In the genomic region with DNA sequence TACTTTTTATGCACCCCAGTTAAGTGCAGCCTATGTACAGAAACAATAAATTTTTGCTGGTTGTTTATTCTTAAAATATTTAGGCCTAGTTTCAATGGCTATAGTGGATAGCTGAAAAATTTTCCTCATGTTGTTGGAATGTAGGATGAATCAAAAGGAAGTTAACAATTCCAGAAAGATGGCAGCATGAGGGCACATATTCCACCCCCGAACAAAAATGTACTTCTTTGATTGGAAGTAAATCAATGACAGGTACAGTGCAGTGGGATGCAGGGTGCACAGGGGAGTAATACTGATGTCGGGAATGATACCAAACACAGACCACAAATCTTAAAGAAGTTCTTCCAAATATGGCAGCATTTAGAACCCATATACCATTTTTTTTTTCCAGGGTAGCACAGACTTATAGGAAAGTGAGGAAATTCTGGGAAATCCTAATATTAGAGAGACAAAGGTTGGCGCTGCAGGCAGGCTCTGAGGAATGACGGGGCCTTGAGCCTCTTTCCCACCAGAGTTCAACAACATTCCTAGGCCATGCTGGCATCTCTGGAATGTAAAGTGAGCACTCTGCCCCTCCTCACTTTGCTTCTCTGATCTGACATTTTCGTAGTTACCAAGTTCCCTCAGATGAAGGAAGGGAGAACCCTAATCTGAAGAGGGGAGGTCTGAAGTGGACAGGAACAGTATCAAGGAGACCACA, we compare ENCODE assay signal across 10 cellular contexts. TPM values are rescaled to one million over a fixed set of nuclear protein-coding genes. Genes with fewer than 3 reads are reported as not detected.
DNase-seq lines count a peak whose midpoint lies in the region; ATAC-seq and TF ChIP-seq lines count a peak whose summit lies in the region.
"Had no signal": no experiment of that assay in that cellular context is flagged by ENCODE, and none has a peak within 500 bp of the region (broad histone marks: within the 10 kb centered on the region; RNA-seq: fewer than 3 reads in every experiment).

No MANE protein-coding gene starts in this region.

- H3K36me3 ChIP-seq in HCT116 (ENCODE audit: control insufficient read depth in 1 of 2, insufficient read depth in 2 of 2, low read length in 2 of 2) (no peaks in the 10 kb centered on the region), iPS DF 6.9 (ENCODE audit: control insufficient read depth, insufficient read depth, low read length) (no peaks in the 10 kb centered on the region), skeletal muscle satellite cell (ENCODE audit: insufficient read depth, low read length) (no peaks in the 10 kb centered on the region)

- RAD21 ChIA-PET in HCT116 (lab: Charles Lee; ENCODE audit: low non-redundant PET in 1 of 2, low total read pairs in 2 of 2, uncharacterized antibody in 2 of 2, unreplicated experiment in 2 of 2): no interaction called here

- H3K36me3 Mint-ChIP-seq in activated naive CD8-positive, alpha-beta T cell treated with anti-CD3 and anti-CD28 coated beads, Interleukin-2, amount 50 U/mL, for 24 hours (ENCODE audit: low read depth): no peaks in the 10 kb centered on the region
- H3K36me3 Mint-ChIP-seq: naive thymus-derived CD4-positive, alpha-beta T cell had no signal

- no peak overlapping the region for H3K27ac Mint-ChIP-seq in activated naive CD8-positive, alpha-beta T cell treated with anti-CD3 and anti-CD28 coated beads, Interleukin-2, amount 50 U/mL, for 24 hours
- H3K27ac Mint-ChIP-seq: naive thymus-derived CD4-positive, alpha-beta T cell had no signal

- ATAC-seq in HCT116 (peak; percentile 76), HG02885 (IDR thresholded peaks at IDR 0.05; ENCODE audit: poor library complexity, unreplicated experiment) (no peak), HG02623 (IDR thresholded peaks at IDR 0.05; ENCODE audit: unreplicated experiment) (no peak), left cardiac atrium (no peak)
- no peak for ATAC-seq in activated naive CD8-positive, alpha-beta T cell treated with anti-CD3 and anti-CD28 coated beads, Interleukin-2, amount 50 U/mL, for 24 hours
- ATAC-seq: naive thymus-derived CD4-positive, alpha-beta T cell had no signal

- H3K27me3 ChIP-seq in HCT116 (ENCODE audit: insufficient read depth, low read length) (no peaks in the 10 kb centered on the region), iPS DF 6.9 (ENCODE audit: control insufficient read depth, insufficient read depth, low read length) (no peaks in the 10 kb centered on the region), skeletal muscle satellite cell (ENCODE audit: control insufficient read depth, insufficient read depth, low read length) (no peaks in the 10 kb centered on the region)

- no peaks in the 10 kb centered on the region for H3K9me3 Mint-ChIP-seq in activated naive CD8-positive, alpha-beta T cell treated with anti-CD3 and anti-CD28 coated beads, Interleukin-2, amount 50 U/mL, for 24 hours

- no peaks in the 10 kb centered on the region for H3K79me2 ChIP-seq in HCT116 (ENCODE audit: insufficient read depth, low read length)

- H3K9me2 ChIP-seq in HCT116 (ENCODE audit: insufficient read depth): no peaks in the 10 kb centered on the region

- no peak overlapping the region for H3K4me3 ChIP-seq in HCT116 (replicated peaks in 1 of 2; ENCODE audit: low read depth in 1 of 2, low read length in 2 of 2)
- H3K4me3 ChIP-seq in WI38 (ENCODE audit: low read depth, low read length): peak overlapping the region; percentile 11; the same call in 1 of the 2 replicates
- H3K4me3 ChIP-seq in iPS DF 6.9 (ENCODE audit: low read length): no peak overlapping the region
- peak overlapping the region; percentile 10 for H3K4me3 ChIP-seq in skeletal muscle satellite cell (ENCODE audit: low read length)

- TF ChIP-seq POLR2A in HCT116 (IDR thresholded peaks at IDR 0.05; ENCODE audit: borderline replicate concordance, extremely low read depth, insufficient read depth, insufficient read length): no peak

- H4K20me1 ChIP-seq in HCT116 (ENCODE audit: insufficient read depth): no peaks in the 10 kb centered on the region

- TF ChIP-seq RAD21 in HCT116 (IDR thresholded peaks at IDR 0.05; ENCODE audit: low read depth): no peak

- peak overlapping the region; percentile 55 for H3K4me2 ChIP-seq in HCT116 (ENCODE audit: low read length)
- H3K4me2 ChIP-seq in skeletal muscle satellite cell (ENCODE audit: low read length): peak overlapping the region; percentile 33

- POLR2A ChIA-PET in HCT116 (lab: Charles Lee): no interaction called here

- H3K4me1 Mint-ChIP-seq in activated naive CD8-positive, alpha-beta T cell treated with anti-CD3 and anti-CD28 coated beads, Interleukin-2, amount 50 U/mL, for 24 hours: no peaks in the 10 kb centered on the region
- H3K4me1 Mint-ChIP-seq: naive thymus-derived CD4-positive, alpha-beta T cell had no signal

- H3K4me3 Mint-ChIP-seq in activated naive CD8-positive, alpha-beta T cell treated with anti-CD3 and anti-CD28 coated beads, Interleukin-2, amount 50 U/mL, for 24 hours: no peak overlapping the region
- H3K4me3 Mint-ChIP-seq: naive thymus-derived CD4-positive, alpha-beta T cell had no signal

- H3K9me3 ChIP-seq in HCT116 (ENCODE audit: control insufficient read depth in 1 of 2, insufficient read depth in 1 of 2, low read depth in 1 of 2, low read length in 2 of 2) (no peaks in the 10 kb centered on the region), iPS DF 6.9 (ENCODE audit: control insufficient read depth, insufficient read depth, low read length) (no peaks in the 10 kb centered on the region), skeletal muscle satellite cell (replicated peaks; ENCODE audit: low read length) (no peaks in the 10 kb centered on the region)

- TF ChIP-seq CTCF in HCT116 (IDR thresholded peaks at IDR 0.05 in 2 of 3, conservative IDR thresholded peaks at IDR 0.05 in 1 of 3; ENCODE audit: borderline replicate concordance in 1 of 3, insufficient read depth in 1 of 3, low read depth in 2 of 3, low read length in 2 of 3) (no peak), WI38 (IDR thresholded peaks at IDR 0.05; ENCODE audit: low read depth, low read length) (no peak)

- no peak overlapping the region for H3K27ac ChIP-seq in HCT116 (ENCODE audit: low read depth, low read length)
- H3K27ac ChIP-seq in iPS DF 6.9 (ENCODE audit: low read length): no peak overlapping the region

- no peaks in the 10 kb centered on the region for H3K27me3 Mint-ChIP-seq in activated naive CD8-positive, alpha-beta T cell treated with anti-CD3 and anti-CD28 coated beads, Interleukin-2, amount 50 U/mL, for 24 hours

- no TSS peak for BruUV-seq in HCT116 (replicated peaks; lab: Mats Ljungman, UMichigan)

- DNase-seq in HCT116 (ENCODE audit: low read depth, low spot score) (no peak), iPS DF 6.9 (ENCODE audit: low read depth, low spot score) (peak; percentile 57), left cardiac atrium (no peak)
- no peak for DNase-seq in activated naive CD8-positive, alpha-beta T cell treated with anti-CD3 and anti-CD28 coated beads, Interleukin-2, amount 50 U/mL, for 24 hours
- DNase-seq: activated CD8-positive, alpha-beta memory T cell treated with anti-CD3 and anti-CD28 coated beads, Interleukin-2, amount 50 U/mL, for 48 hours; naive thymus-derived CD4-positive, alpha-beta T cell had no signal

- no peak overlapping the region for H3K9ac ChIP-seq in HCT116 (ENCODE audit: low read length)
- H3K9ac ChIP-seq in skeletal muscle satellite cell (ENCODE audit: low read depth, low read length): peak overlapping the region; percentile 66

- intact Hi-C loops in HCT116 (cut with micrococcal nuclease) (no loop called here), left cardiac atrium (cut with DNase I) (no loop called here)

- H2AFZ ChIP-seq in HCT116 (ENCODE audit: low read depth, low read length, poor library complexity, severe bottlenecking): peak overlapping the region; percentile 95

- CTCF ChIA-PET in HCT116 (lab: Charles Lee): no interaction called here

- WGBS in iPS DF 6.9 (ENCODE audit: insufficient coverage, insufficient read length): no CpG with 5 or more reads among the region's 5 CpGs

- H3K4me1 ChIP-seq in HCT116 (ENCODE audit: control insufficient read depth in 1 of 2, insufficient read depth in 2 of 2, low read length in 2 of 2) (peaks cover 7 to 9% of the 10 kb centered on the region in 2 experiments; a peak in 3 of 4 replicates), iPS DF 6.9 (ENCODE audit: control insufficient read depth, insufficient read depth, low read length) (peaks cover 2% of the 10 kb centered on the region; the same call in 1 of the 2 replicates), skeletal muscle satellite cell (ENCODE audit: control insufficient read depth, insufficient read depth, low read length) (peaks cover 33% of the 10 kb centered on the region)

TF ChIP-seq in HCT116, 20 proteins besides CTCF, POLR2A, EP300 and RAD21 (continues in another document):
- TF ChIP-seq SP1 (IDR thresholded peaks at IDR 0.05; ENCODE audit: low read depth): no peak
- TF ChIP-seq, protein P1, sequence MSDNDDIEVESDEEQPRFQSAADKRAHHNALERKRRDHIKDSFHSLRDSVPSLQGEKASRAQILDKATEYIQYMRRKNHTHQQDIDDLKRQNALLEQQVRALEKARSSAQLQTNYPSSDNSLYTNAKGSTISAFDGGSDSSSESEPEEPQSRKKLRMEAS (IDR thresholded peaks at IDR 0.05): no peak
- no peak for TF ChIP-seq TCF7L2 (IDR thresholded peaks at IDR 0.05; ENCODE audit: borderline replicate concordance, extremely low read depth, insufficient read depth, insufficient read length)
- TF ChIP-seq EGR1 (IDR thresholded peaks at IDR 0.05; ENCODE audit: low read depth): no peak
- TF ChIP-seq, protein P2, sequence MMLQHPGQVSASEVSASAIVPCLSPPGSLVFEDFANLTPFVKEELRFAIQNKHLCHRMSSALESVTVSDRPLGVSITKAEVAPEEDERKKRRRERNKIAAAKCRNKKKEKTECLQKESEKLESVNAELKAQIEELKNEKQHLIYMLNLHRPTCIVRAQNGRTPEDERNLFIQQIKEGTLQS (IDR thresholded peaks at IDR 0.05): no peak
- no peak for TF ChIP-seq ELF1 (IDR thresholded peaks at IDR 0.05; ENCODE audit: borderline replicate concordance, low read depth)
- no peak for TF ChIP-seq FOSL1 (IDR thresholded peaks at IDR 0.05; ENCODE audit: low read depth)
- no peak for TF ChIP-seq POLR2AphosphoS5 (IDR thresholded peaks at IDR 0.05; ENCODE audit: low read depth, low read length)

RNA-seq across cellular contexts. Expression of a gene that starts 36.6 kb away (rescaled TPM):
- total RNA-seq in HCT116 (2021; ENCODE audit: unreplicated experiment) (1.6 TPM), left cardiac atrium (1 to 10 TPM; 3.8 to 6.3 TPM)
- 0.16 and 0.17 TPM in 2 replicates for polyA plus RNA-seq in HCT116 (2012)
- total RNA-seq in skeletal muscle satellite cell (2012; rRNA removed): 22.3 and 25.1 TPM in 2 replicates

Comparison
In these comparisons a context has a peak if more than half of its experiments do, and no peak if none do; other contexts are left out.
1. H3K4me3 ChIP-seq: peak in WI38 (single experiment) and skeletal muscle satellite cell (single experiment); none in HCT116 (0 of 2) and iPS DF 6.9 (single experiment).